Comparison of ENCODE assay signal across 8 cellular contexts in the genomic region with DNA sequence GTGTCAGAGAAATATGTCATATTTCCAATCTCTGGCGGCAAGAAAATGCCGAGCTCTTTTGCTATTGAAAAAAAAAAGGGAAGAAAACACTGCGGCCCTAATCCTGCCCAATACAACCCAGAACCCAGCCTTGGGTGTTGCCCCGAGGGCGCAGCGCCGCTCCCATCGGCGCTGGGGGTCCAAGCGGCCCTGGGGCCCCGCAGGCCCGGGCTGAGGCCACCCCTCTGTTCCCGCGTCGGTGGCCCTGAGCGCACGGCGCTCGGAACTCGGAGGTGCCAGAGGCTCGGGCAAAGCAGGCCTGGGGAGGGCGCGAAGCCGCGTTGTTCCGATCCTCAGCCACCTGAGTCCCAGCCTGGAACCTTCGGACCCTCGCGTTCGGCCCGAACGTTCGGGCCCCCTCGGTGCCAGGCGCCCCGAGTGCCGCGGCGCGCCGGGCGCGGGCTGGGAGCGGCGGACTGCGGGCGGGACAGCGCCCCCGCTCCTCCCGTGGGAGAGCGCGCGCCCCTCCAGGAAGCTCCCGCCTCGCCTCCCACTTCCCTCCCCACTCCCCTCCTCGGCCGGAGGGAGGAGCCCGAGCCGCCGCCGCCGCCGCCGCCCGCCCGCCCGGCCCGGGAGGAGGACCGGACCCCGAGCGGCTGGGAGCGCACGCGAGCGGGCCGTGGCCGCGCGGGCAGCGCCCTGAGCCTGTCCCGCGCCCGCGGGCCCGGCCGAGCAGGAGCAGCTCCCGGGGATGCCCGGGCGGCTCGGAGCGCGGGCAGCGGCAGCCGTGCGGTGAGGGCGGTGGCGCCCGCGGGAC. TPM values are rescaled to one million over a fixed set of nuclear protein-coding genes. Genes with fewer than 3 reads are reported as not detected.
DNase-seq lines count a peak whose midpoint lies in the region; ATAC-seq and TF ChIP-seq lines count a peak whose summit lies in the region.

A gene (plus strand): TSS at position 594 of the 796 bp plus-strand sequence. CDS start 18,160 bp downstream, outside the sequence.

- peak within 1 kb of the TSS; percentile 86 for H3K4me2 ChIP-seq in PC-9

- CTCF ChIA-PET in PC-9 (lab: Charles Lee): interaction anchor here (0.5 to 0.7 kb wide), 4 partner anchors 149 to 500 kb away, joined by 4 to 9 read pairs (median 6); no protein-coding TSS in a partner anchor

- no peaks in the 10 kb centered on the region for H3K36me3 ChIP-seq in PC-9 (ENCODE audit: low read depth)

- H3K9me3 ChIP-seq in PC-9 (ENCODE audit: insufficient read depth, low read depth): no peaks in the 10 kb centered on the region

- in situ Hi-C loops in astrocyte of the spinal cord (cut with HindIII; ENCODE audit: low sequenced_read_pairs): no loop called here

- H3K79me2 ChIP-seq in PC-9 (ENCODE audit: low read depth): peaks cover 3% of the 10 kb centered on the region; the same call in 1 of the 2 replicates

- TSS peak; percentile 74 for BruUV-seq in PC-9 (replicated peaks; lab: Mats Ljungman, UMichigan)

- DNase-seq in NCI-H345 (lab: John Stamatoyannopoulos, UW) (peak; percentile 31), NCI-H345 treated with DMSO at 0.1 percent for 48 hours (lab: John Stamatoyannopoulos, UW; ENCODE audit: unreplicated experiment) (no peak), PC-9 (peak in 1 of 2 experiments; percentile 56), astrocyte of the spinal cord (ENCODE audit: low read depth, low spot score) (peak; percentile 44), hippocampal formation (lab: John Stamatoyannopoulos, UW) (peak; percentile 76 to 78), posterior vena cava (ENCODE audit: low spot score) (no peak)

- H3K4me3 ChIP-seq in PC-9: peak within 1 kb of the TSS; percentile 85
- H3K4me3 ChIP-seq in astrocyte of the spinal cord (ENCODE audit: low read depth, low read length): peak within 1 kb of the TSS; percentile 58

- ATAC-seq in HG02852 (IDR thresholded peaks at IDR 0.05; ENCODE audit: unreplicated experiment) (peak; percentile 64), GM18873 (IDR thresholded peaks at IDR 0.05; ENCODE audit: low FRiP score, unreplicated experiment) (no peak)

- peaks cover 18% of the 10 kb centered on the region; the same call in 1 of the 2 replicates for H3F3A ChIP-seq in PC-9 (ENCODE audit: insufficient read depth, low read depth)

- intact Hi-C loops in PC-9 (cut with micrococcal nuclease; ENCODE audit: unreplicated experiment) (no loop called here), posterior vena cava (cut with DNase I) (loop anchor here in 1 of 2 donors (10.0 kb wide), 1 partner anchor 63 kb away; no protein-coding TSS in a partner anchor)

- POLR2A ChIA-PET in PC-9 (lab: Charles Lee; ENCODE audit: unreplicated experiment): interaction anchor here (0.6 kb wide), 1 partner anchor 68 kb away, joined by 6 read pairs; no protein-coding TSS in a partner anchor

- 0 out of 2 replicates have a peak within 1 kb of the TSS, but pooled peaks have one; percentile 25 for H3K27ac ChIP-seq in PC-9

- H3K27me3 ChIP-seq in PC-9 (ENCODE audit: insufficient read depth, low read depth): no peaks in the 10 kb centered on the region

- H3K9me2 ChIP-seq in PC-9 (ENCODE audit: insufficient read depth): no peaks in the 10 kb centered on the region

- H3K4me1 ChIP-seq in PC-9 (replicated peaks; ENCODE audit: insufficient read depth): peaks cover 23% of the 10 kb centered on the region

- TF ChIP-seq CTCF in PC-9 (conservative IDR thresholded peaks at IDR 0.05) (no peak), astrocyte of the spinal cord (IDR thresholded peaks at IDR 0.05; ENCODE audit: low read depth, low read length) (no peak)

- no peaks in the 10 kb centered on the region for H4K20me1 ChIP-seq in PC-9 (ENCODE audit: insufficient read depth)

- peak within 1 kb of the TSS; percentile 95 for H2AFZ ChIP-seq in PC-9

RNA-seq across cellular contexts. Expression of the gene that starts here (rescaled TPM):
- total RNA-seq in PC-9 (2021) (34.7 and 35.2 TPM in 2 replicates), posterior vena cava (10 to 100 TPM; 26.7 to 28.4 TPM)

Comparison
In these comparisons a context has a peak if more than half of its experiments do, and no peak if none do; other contexts are left out.
1. DNase-seq: peak in NCI-H345 (single experiment), astrocyte of the spinal cord (single experiment) and hippocampal formation (2 of 2); none in NCI-H345 treated with DMSO at 0.1 percent for 48 hours (single experiment) and posterior vena cava (single experiment).